In the genomic region with DNA sequence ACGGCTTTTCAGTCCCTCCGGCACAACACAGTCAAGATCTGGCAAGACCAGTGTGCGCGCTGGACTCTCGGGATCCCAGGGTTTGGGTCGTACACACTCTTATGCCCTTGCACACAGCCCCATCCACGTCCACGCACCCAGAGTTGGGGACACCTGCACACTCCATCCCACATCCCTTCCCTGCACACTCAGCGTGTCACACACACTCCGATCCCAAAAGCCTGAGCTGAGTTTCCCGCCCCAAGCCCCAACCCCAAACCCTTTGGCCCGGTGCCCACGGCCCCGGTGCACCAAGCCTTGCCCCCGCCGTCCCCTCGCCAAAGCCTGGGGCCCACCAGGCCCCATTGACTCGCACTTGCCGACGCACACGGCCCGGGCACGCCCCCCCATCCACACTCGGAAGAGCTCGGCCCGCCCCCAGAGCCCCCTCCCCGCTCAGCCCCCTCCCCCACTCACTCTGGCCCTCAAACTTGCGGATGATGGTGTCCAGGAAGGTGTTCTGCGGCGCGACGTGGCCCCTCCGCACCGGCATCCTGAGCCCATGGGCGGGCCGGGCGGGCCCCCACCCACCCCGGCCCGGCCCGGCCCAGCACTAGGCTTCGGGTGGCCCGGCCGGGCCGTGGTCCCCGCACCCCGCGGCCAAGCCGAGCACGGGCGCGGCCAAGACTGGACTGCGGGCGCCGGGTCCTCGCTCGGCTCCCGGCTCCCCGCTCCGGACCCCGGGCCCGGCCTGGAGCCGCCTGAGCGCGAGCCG, we compare ENCODE assay signal across 1 cellular context.
TF ChIP-seq lines count a peak whose summit lies in the region.

No MANE protein-coding gene starts in this region.

TF ChIP-seq in HCT116, 20 proteins besides CTCF, POLR2A, EP300 and RAD21:
- TF ChIP-seq EZH2phosphoT487 (IDR thresholded peaks at IDR 0.05; ENCODE audit: borderline replicate concordance) (no peak), ZNF274 (IDR thresholded peaks at IDR 0.05; ENCODE audit: low read depth, low read length) (no peak), ELF1 (IDR thresholded peaks at IDR 0.05; ENCODE audit: borderline replicate concordance, low read depth) (no peak), CEBPB (IDR thresholded peaks at IDR 0.05; ENCODE audit: low read depth) (no peak), ZFX (IDR thresholded peaks at IDR 0.05) (0 out of 2 replicates have a peak, but pooled peaks have one; percentile 35)
